ENCODE assay signal across 27 cellular contexts in genomic region chr2:216343221-216343985, GRCh38. TPM values are rescaled to one million over a fixed set of nuclear protein-coding genes. Genes with fewer than 3 reads are reported as not detected.
DNase-seq lines count a peak whose midpoint lies in the region; ATAC-seq and TF ChIP-seq lines count a peak whose summit lies in the region.
"Had no signal": no experiment of that assay in that cellular context is flagged by ENCODE, and none has a peak within 500 bp of the region (broad histone marks: within the 10 kb centered on the region; RNA-seq: fewer than 3 reads in every experiment).

No MANE protein-coding gene starts in this region.

- TF ChIP-seq CTCF in SK-N-SH (IDR thresholded peaks at IDR 0.05) (no peak), transverse colon (IDR thresholded peaks at IDR 0.05) (no peak), coronary artery (IDR thresholded peaks at IDR 0.05) (no peak)

- TF ChIP-seq RAD21 in SK-N-SH (IDR thresholded peaks at IDR 0.05; ENCODE audit: low read length), result no peak

- no peaks in the 10 kb centered on the region for H3K9me3 ChIP-seq in SK-N-SH
- H3K9me3 ChIP-seq in transverse colon, result no peaks in the 10 kb centered on the region
- H3K9me3 ChIP-seq: adrenal gland, left ventricle myocardium inferior, Peyer's patch, right atrium auricular region, SJCRH30 had no signal

- ATAC-seq in SK-N-SH treated with all-trans-retinoic acid at 6 μM for 48 hours (no peak), left lobe of liver (no peak)
- ATAC-seq: CD8-positive, alpha-beta T cell; naive thymus-derived CD8-positive, alpha-beta T cell; stimulated activated naive B cell treated with anti-CD40 and anti-IgM and Interleukin-4, amounts not matched to agents 10 μg/mL and 1 μg/mL and 100 μg/mL, for 72 hours had no signal

- intact Hi-C loops in transverse colon (cut with DNase I; ENCODE audit: low total_unique reads), result no loop called here

- H3K27me3 ChIP-seq in SK-N-SH (ENCODE audit: insufficient read depth) (no peaks in the 10 kb centered on the region), transverse colon (no peaks in the 10 kb centered on the region)
- H3K27me3 ChIP-seq: adrenal gland, Peyer's patch, right atrium auricular region, SJCRH30 had no signal

- H3K36me3 ChIP-seq in SK-N-SH (replicated peaks in 1 of 2; ENCODE audit: control insufficient read depth in 1 of 2, insufficient read depth in 2 of 2, low read length in 1 of 2) (no peaks in the 10 kb centered on the region), transverse colon (no peaks in the 10 kb centered on the region)
- H3K36me3 ChIP-seq: adrenal gland, left ventricle myocardium inferior, Peyer's patch, right atrium auricular region, SJCRH30 had no signal

- H3F3A ChIP-seq in SK-N-SH (replicated peaks; ENCODE audit: insufficient read depth), result no peaks in the 10 kb centered on the region

- DNase-seq in SK-N-SH (no peak), dedifferentiated amniotic fluid mesenchymal stem cell (ENCODE audit: extremely low spot score) (peak; percentile 43), left lobe of liver (ENCODE audit: low spot score) (peak; percentile 6), transverse colon (no peak), nucleus accumbens (lab: John Stamatoyannopoulos, UW) (no peak), coronary artery (ENCODE audit: low spot score) (no peak), NCI-H2196 treated with DMSO at 0.1 percent for 48 hours (lab: John Stamatoyannopoulos, UW; ENCODE audit: unreplicated experiment) (no peak)
- DNase-seq: activated CD4-positive, alpha-beta T cell treated with anti-CD3 and anti-CD28 coated beads for 48 hours; activated naive CD4-positive, alpha-beta T cell; activated T-cell treated with anti-CD3 and anti-CD28 coated beads, Interleukin-2, amount 50 U/mL, for 48 hours; adrenal gland; CD8-positive, alpha-beta T cell; KBM-7; left ventricle myocardium inferior; naive thymus-derived CD8-positive, alpha-beta T cell; NCI-H1436 treated with DMSO at 0.1 percent for 48 hours; Peyer's patch; SJCRH30; stimulated activated CD4-positive, alpha-beta T cell treated with anti-CD3 and anti-CD28 coated beads, Interleukin-12 subunit alpha, Interleukin-12 subunit beta, amount 100 ng/mL, for 4 hours; stimulated activated CD4-positive, alpha-beta T cell treated with anti-CD3 and anti-CD28 coated beads, Interleukin-4, amount 100 ng/mL, for 24 hours; stimulated activated naive B cell treated with anti-CD40 and anti-IgM and Interleukin-4, amounts not matched to agents 10 μg/mL and 1 μg/mL and 100 μg/mL, for 72 hours had no signal

- 94% methylated on average over 7 of the region's 7 CpGs for WGBS in SK-N-SH (ENCODE audit: low lambda C conversion rate)
- WGBS in transverse colon (ENCODE audit: low coverage in 1 of 2), 2 donors, result 61 to 75% methylated on average over 5 to 7 of the region's 7 CpGs

- peaks cover 28 to 41% of the 10 kb centered on the region in 2 experiments for H3K4me1 ChIP-seq in SK-N-SH (ENCODE audit: control insufficient read depth in 1 of 2, insufficient read depth in 2 of 2, low read depth in 1 of 2, low read length in 1 of 2)
- H3K4me1 ChIP-seq in transverse colon, result peaks cover 0 to 7% (median 2%) of the 10 kb centered on the region in 4 donors
- H3K4me1 ChIP-seq: adrenal gland, Peyer's patch had no signal

- no peak overlapping the region for H3K9ac ChIP-seq in SK-N-SH

- H4K20me1 ChIP-seq in SK-N-SH (ENCODE audit: insufficient read depth), result no peaks in the 10 kb centered on the region

- TF ChIP-seq EP300 in SK-N-SH (IDR thresholded peaks at IDR 0.05; ENCODE audit: borderline replicate concordance in 1 of 2, low read depth in 1 of 2, low read length in 1 of 2) (no peak), transverse colon (IDR thresholded peaks at IDR 0.05; ENCODE audit: low read depth) (no peak)

- H3K9me2 ChIP-seq in SK-N-SH, result no peaks in the 10 kb centered on the region

- H3K4me2 ChIP-seq in SK-N-SH, result 0 out of 2 replicates have a peak overlapping the region, but pooled peaks have one; percentile 18
- H3K4me2 ChIP-seq: hepatocyte had no signal

- POLR2A ChIA-PET in SK-N-SH (lab: Yijun Ruan, JAX), result no interaction called here

- H3K79me2 ChIP-seq in SK-N-SH (ENCODE audit: insufficient read depth), result peaks cover 89% of the 10 kb centered on the region
- H3K79me2 ChIP-seq: hepatocyte had no signal

- CTCF ChIA-PET in SK-N-SH (lab: Yijun Ruan, JAX), result interaction anchor here (0.6 kb wide), 1 partner anchor 301 kb away, joined by 3 read pairs; no protein-coding TSS in a partner anchor

- in situ Hi-C loops in transverse colon (cut with MboI; ENCODE audit: low pct_ligation_motif_present in 1 of 4, low pct_unique_long_range_greater_than_20kb in 1 of 4, low sequenced_read_pairs in 3 of 4), result no loop called here

- H3K27ac ChIP-seq in SK-N-SH (ENCODE audit: low read depth in 2 of 2, low read length in 1 of 2) (no peak overlapping the region), transverse colon (no peak overlapping the region), coronary artery (no peak overlapping the region)
- H3K27ac ChIP-seq: 22Rv1, adrenal gland, hepatocyte, left ventricle myocardium inferior, Peyer's patch, right atrium auricular region, SJCRH30 had no signal

- no peak overlapping the region for H3K4me3 ChIP-seq in SK-N-SH (ENCODE audit: low read depth in 2 of 2, low read length in 1 of 2)
- no peak overlapping the region for H3K4me3 ChIP-seq in transverse colon
- H3K4me3 ChIP-seq in coronary artery, result no peak overlapping the region
- H3K4me3 ChIP-seq: adrenal gland, hepatocyte, left ventricle myocardium inferior, Peyer's patch, right atrium auricular region, SJCRH30 had no signal

- no peak for TF ChIP-seq POLR2A in transverse colon (IDR thresholded peaks at IDR 0.05)

- H2AFZ ChIP-seq in SK-N-SH (ENCODE audit: low read depth), result no peak overlapping the region
- H2AFZ ChIP-seq: hepatocyte had no signal

TF ChIP-seq in SK-N-SH, 30 proteins besides CTCF, POLR2A, EP300 and RAD21 (continues in another document):
- no peak for TF ChIP-seq YY1 (IDR thresholded peaks at IDR 0.05; ENCODE audit: low read depth)
- no peak for TF ChIP-seq IRF3 (IDR thresholded peaks at IDR 0.05; ENCODE audit: low read depth, low read length)
- TF ChIP-seq RFX5 (IDR thresholded peaks at IDR 0.05; ENCODE audit: low read length), result no peak
- no peak for TF ChIP-seq POLR2AphosphoS5 (IDR thresholded peaks at IDR 0.05; ENCODE audit: low read depth, low read length)
- TF ChIP-seq USF2 (IDR thresholded peaks at IDR 0.05; ENCODE audit: borderline replicate concordance, low read depth, low read length), result no peak
- no peak for TF ChIP-seq MXI1 (IDR thresholded peaks at IDR 0.05; ENCODE audit: low read depth, low read length)
- no peak for TF ChIP-seq RCOR1 (IDR thresholded peaks at IDR 0.05; ENCODE audit: low read length)
- no peak for TF ChIP-seq FOXM1 (IDR thresholded peaks at IDR 0.05; ENCODE audit: low read depth)
- TF ChIP-seq FOXJ3 (CRISPR knock-in tag; IDR thresholded peaks at IDR 0.05), result no peak
- no peak for TF ChIP-seq JUND (IDR thresholded peaks at IDR 0.05)

TF ChIP-seq in SK-N-SH treated with all-trans-retinoic acid at 6 μM for 48 hours, 23 proteins besides CTCF, POLR2A, EP300 and RAD21 (continues in another document):
- TF ChIP-seq GLIS3 (CRISPR knock-in tag; IDR thresholded peaks at IDR 0.05) (no peak), ZNF565 (CRISPR knock-in tag; conservative IDR thresholded peaks at IDR 0.05; ENCODE audit: low read depth) (no peak), ZFP30 (CRISPR knock-in tag; IDR thresholded peaks at IDR 0.05) (no peak), TCF4 (CRISPR knock-in tag; IDR thresholded peaks at IDR 0.05; ENCODE audit: borderline replicate concordance) (no peak), TSHZ2 (CRISPR knock-in tag; IDR thresholded peaks at IDR 0.05) (no peak), CSRNP3 (CRISPR knock-in tag; IDR thresholded peaks at IDR 0.05) (no peak), ZC3H10 (CRISPR knock-in tag; IDR thresholded peaks at IDR 0.05) (no peak)

RNA-seq across cellular contexts. Expression of gene MARCHF4, which starts 28.9 kb away (rescaled TPM):
- polyA plus RNA-seq in SK-N-SH (2012; rRNA removed), result 7.3 and 7.6 TPM in 2 replicates
- polyA plus RNA-seq in SK-N-SH (2012; cell fraction: cytosol; rRNA removed), result 6.3 and 7.8 TPM in 2 replicates
- 6.8 and 7.7 TPM in 2 replicates for polyA plus RNA-seq in SK-N-SH (2012; cell fraction: nucleus; rRNA removed)
- total RNA-seq in left lobe of liver (not detected), transverse colon (1 to 10 TPM in 1 of 4 donors, under 1 TPM in 1, not detected in 2; 0.14 to 1.4 TPM)
- total RNA-seq: bronchial epithelial cell; CD8-positive, alpha-beta T cell; naive thymus-derived CD8-positive, alpha-beta T cell; omental fat pad; SJCRH30 had no signal
- polyA plus RNA-seq: naive thymus-derived CD8-positive, alpha-beta T cell had no signal

Comparison
In these comparisons a context has a peak if more than half of its experiments do, and no peak if none do; other contexts are left out.
1. DNase-seq: peak in dedifferentiated amniotic fluid mesenchymal stem cell (single experiment) and left lobe of liver (single experiment); none in SK-N-SH (single experiment), transverse colon (single experiment), nucleus accumbens (0 of 56), coronary artery (single experiment) and NCI-H2196 treated with DMSO at 0.1 percent for 48 hours (single experiment).